Comparison of ENCODE assay signal across 1 cellular context in the genomic region with DNA sequence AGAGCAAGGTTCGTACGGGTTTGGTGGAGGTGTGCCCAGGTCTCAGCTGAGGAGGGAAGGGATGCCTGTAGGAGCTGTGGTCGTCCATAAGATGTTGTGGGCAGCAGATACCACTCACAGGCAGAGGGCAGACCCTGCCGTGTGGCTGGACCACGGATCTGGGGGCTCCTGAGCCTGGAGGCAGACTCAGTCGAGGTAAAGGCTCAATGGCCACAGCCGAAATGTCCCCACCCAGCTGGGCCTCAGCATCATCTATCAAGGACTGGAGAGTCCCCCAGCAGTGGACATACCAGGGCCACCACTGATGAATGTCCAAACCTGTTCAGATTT.
A peak's percentile ranks its signal among the peaks of the same experiment; 100 is the strongest.
TF ChIP-seq lines count a peak whose summit lies in the region.

No MANE protein-coding gene starts in this region.

TF ChIP-seq in HepG2, 621 proteins besides CTCF, POLR2A, EP300 and RAD21 (continued from another document):
- TF ChIP-seq, protein P1, sequence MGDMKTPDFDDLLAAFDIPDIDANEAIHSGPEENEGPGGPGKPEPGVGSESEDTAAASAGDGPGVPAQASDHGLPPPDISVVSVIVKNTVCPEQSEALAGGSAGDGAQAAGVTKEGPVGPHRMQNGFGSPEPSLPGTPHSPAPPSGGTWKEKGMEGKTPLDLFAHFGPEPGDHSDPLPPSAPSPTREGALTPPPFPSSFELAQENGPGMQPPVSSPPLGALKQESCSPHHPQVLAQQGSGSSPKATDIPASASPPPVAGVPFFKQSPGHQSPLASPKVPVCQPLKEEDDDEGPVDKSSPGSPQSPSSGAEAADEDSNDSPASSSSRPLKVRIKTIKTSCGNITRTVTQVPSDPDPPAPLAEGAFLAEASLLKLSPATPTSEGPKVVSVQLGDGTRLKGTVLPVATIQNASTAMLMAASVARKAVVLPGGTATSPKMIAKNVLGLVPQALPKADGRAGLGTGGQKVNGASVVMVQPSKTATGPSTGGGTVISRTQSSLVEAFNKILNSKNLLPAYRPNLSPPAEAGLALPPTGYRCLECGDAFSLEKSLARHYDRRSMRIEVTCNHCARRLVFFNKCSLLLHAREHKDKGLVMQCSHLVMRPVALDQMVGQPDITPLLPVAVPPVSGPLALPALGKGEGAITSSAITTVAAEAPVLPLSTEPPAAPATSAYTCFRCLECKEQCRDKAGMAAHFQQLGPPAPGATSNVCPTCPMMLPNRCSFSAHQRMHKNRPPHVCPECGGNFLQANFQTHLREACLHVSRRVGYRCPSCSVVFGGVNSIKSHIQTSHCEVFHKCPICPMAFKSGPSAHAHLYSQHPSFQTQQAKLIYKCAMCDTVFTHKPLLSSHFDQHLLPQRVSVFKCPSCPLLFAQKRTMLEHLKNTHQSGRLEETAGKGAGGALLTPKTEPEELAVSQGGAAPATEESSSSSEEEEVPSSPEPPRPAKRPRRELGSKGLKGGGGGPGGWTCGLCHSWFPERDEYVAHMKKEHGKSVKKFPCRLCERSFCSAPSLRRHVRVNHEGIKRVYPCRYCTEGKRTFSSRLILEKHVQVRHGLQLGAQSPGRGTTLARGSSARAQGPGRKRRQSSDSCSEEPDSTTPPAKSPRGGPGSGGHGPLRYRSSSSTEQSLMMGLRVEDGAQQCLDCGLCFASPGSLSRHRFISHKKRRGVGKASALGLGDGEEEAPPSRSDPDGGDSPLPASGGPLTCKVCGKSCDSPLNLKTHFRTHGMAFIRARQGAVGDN (CRISPR knock-in tag; IDR thresholded peaks at IDR 0.05): peak; percentile 41
- TF ChIP-seq DNMT1 (CRISPR knock-in tag; IDR thresholded peaks at IDR 0.05) (0 out of 2 replicates have a peak, but pooled peaks have one; percentile 10), ZFP90 (CRISPR knock-in tag; IDR thresholded peaks at IDR 0.05; ENCODE audit: borderline replicate concordance) (peak; percentile 11; the same call in 1 of the 2 replicates), YEATS4 (CRISPR knock-in tag; IDR thresholded peaks at IDR 0.05; ENCODE audit: borderline replicate concordance) (0 out of 2 replicates have a peak, but pooled peaks have one; percentile 3), GMEB2 (CRISPR knock-in tag; IDR thresholded peaks at IDR 0.05; ENCODE audit: low read depth) (no peak), ZNF777 (CRISPR knock-in tag; IDR thresholded peaks at IDR 0.05) (0 out of 2 replicates have a peak, but pooled peaks have one; percentile 10), SRY (CRISPR knock-in tag; IDR thresholded peaks at IDR 0.05) (peak; percentile 32; the same call in 1 of the 2 replicates)
- TF ChIP-seq, protein P2, sequence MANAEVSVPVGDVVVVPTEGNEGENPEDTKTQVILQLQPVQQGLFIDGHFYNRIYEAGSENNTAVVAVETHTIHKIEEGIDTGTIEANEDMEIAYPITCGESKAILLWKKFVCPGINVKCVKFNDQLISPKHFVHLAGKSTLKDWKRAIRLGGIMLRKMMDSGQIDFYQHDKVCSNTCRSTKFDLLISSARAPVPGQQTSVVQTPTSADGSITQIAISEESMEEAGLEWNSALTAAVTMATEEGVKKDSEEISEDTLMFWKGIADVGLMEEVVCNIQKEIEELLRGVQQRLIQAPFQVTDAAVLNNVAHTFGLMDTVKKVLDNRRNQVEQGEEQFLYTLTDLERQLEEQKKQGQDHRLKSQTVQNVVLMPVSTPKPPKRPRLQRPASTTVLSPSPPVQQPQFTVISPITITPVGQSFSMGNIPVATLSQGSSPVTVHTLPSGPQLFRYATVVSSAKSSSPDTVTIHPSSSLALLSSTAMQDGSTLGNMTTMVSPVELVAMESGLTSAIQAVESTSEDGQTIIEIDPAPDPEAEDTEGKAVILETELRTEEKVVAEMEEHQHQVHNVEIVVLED (CRISPR knock-in tag; IDR thresholded peaks at IDR 0.05; ENCODE audit: borderline replicate concordance): no peak
